Comparison of ENCODE assay signal across 6 cellular contexts in genomic region chr11:38339835-38340440, GRCh38.
"Had no signal": no experiment of that assay in that cellular context is flagged by ENCODE, and none has a peak within 500 bp of the region (broad histone marks: within the 10 kb centered on the region; RNA-seq: fewer than 3 reads in every experiment).

No MANE protein-coding gene starts in this region.

- H3K9ac ChIP-seq: GM23248 had no signal

- DNase-seq: GM23248, GOT3, H9, HCEC 1CT, KG1 had no signal

- H3K27ac ChIP-seq: GM23248, HL-60 had no signal

- H3K4me3 ChIP-seq: GM23248 had no signal

- H2AFZ ChIP-seq: GM23248 had no signal
